ENCODE assay signal across 10 cellular contexts in the genomic region with DNA sequence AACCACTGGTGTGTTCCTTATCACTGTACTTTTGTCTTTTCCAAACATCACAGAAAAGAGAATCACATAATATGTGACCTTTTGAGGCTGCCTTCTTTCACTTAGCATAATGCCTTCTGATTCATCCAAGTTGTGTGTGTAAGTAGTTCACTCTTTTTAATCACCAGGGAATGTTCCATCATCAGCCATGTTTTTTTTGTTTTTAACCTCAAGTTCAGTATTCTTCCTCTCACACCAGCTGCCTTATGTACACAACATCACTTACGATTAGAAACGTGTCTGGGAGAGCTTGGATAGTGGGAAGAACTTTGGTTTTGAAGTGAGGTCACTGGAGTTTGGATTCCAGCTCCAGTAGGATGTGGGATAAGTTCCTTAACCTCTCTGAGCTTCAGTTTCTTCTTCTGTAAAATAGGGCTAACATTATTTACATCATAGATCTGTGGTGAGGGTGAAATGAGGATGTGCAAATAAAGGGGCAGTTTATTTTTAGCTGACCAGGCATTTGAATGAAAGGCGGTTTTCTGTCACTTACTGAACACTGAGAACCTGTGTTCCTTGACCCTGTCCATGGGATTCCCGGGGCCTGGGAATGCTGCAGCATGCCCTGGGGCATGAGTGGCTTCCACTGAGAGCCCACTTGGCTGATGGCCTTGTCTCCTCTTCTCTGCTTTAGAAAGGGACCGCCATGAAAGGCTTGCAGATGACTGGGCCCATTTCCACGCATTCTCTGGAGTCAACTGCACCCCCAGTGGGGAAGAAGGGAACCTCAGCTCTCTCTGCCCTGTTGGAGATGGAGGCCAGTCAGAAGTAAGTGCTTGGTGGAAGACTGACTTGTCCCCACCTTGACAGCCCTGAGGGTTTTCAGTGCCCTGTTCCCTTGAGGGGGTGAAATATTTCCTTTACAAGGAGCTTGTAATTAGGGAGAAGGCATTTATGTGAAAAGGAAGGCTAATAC.
A peak's percentile ranks its signal among the peaks of the same experiment; 100 is the strongest.
DNase-seq lines count a peak whose midpoint lies in the region; ATAC-seq lines count a peak whose summit lies in the region.
"Had no signal": no experiment of that assay in that cellular context is flagged by ENCODE, and none has a peak within 500 bp of the region (broad histone marks: within the 10 kb centered on the region; RNA-seq: fewer than 3 reads in every experiment).

No MANE protein-coding gene starts in this region.

- H3K4me3 Mint-ChIP-seq in activated CD8-positive, alpha-beta memory T cell treated with anti-CD3 and anti-CD28 coated beads, Interleukin-2, amount 10 ng/mL, durations not matched to agents 7 days and 5 days, result no peak overlapping the region

- no peak overlapping the region for H2BK12ac ChIP-seq in mesenchymal stem cell (ENCODE audit: low read length in 2 of 2)

- H2AK5ac ChIP-seq in mesenchymal stem cell (ENCODE audit: low read length, severe bottlenecking), result no peak overlapping the region

- H3K4me3 ChIP-seq in mesenchymal stem cell (ENCODE audit: insufficient read depth in 1 of 2, low read depth in 1 of 2, low read length in 2 of 2), result no peak overlapping the region
- H3K4me3 ChIP-seq: thoracic aorta had no signal

- H3K36me3 Mint-ChIP-seq in activated CD8-positive, alpha-beta memory T cell treated with anti-CD3 and anti-CD28 coated beads, Interleukin-2, amount 10 ng/mL, durations not matched to agents 7 days and 5 days, result peaks cover 50% of the 10 kb centered on the region

- no peak overlapping the region for H3K4ac ChIP-seq in mesenchymal stem cell (ENCODE audit: low read depth in 1 of 2, low read length in 2 of 2)

- peaks cover 3% of the 10 kb centered on the region for H3K9me3 ChIP-seq in mesenchymal stem cell (ENCODE audit: control insufficient read depth, low read length)
- H3K9me3 ChIP-seq: thoracic aorta had no signal

- peaks cover 33 to 69% of the 10 kb centered on the region in 2 experiments for H3K36me3 ChIP-seq in mesenchymal stem cell (ENCODE audit: control insufficient read depth in 1 of 2, insufficient read depth in 2 of 2, low read depth in 1 of 2, low read length in 2 of 2)

- H3K9ac ChIP-seq in mesenchymal stem cell (ENCODE audit: low read length), result no peak overlapping the region

- H3K9me3 Mint-ChIP-seq in activated CD8-positive, alpha-beta memory T cell treated with anti-CD3 and anti-CD28 coated beads, Interleukin-2, amount 10 ng/mL, durations not matched to agents 7 days and 5 days (ENCODE audit: low read depth), result no peaks in the 10 kb centered on the region

- H3K14ac ChIP-seq in mesenchymal stem cell (ENCODE audit: low read length in 2 of 2), result no peak overlapping the region

- no peak overlapping the region for H3K4me2 ChIP-seq in mesenchymal stem cell (ENCODE audit: low read length, poor library complexity, severe bottlenecking)

- 94% methylated on average over 6 of the region's 6 CpGs for whole genome bisulfite sequencing in mesenchymal stem cell

- no peak for ATAC-seq in activated CD8-positive, alpha-beta memory T cell treated with anti-CD3 and anti-CD28 coated beads, Interleukin-2, amount 10 ng/mL, durations not matched to agents 7 days and 5 days

- CTCF ChIA-PET in activated CD8-positive, alpha-beta memory T cell treated with anti-CD3 and anti-CD28 coated beads, Interleukin-2, amount 10 ng/mL, durations not matched to agents 7 days and 5 days (lab: Charles Lee), result interaction anchor here (1.0 kb wide), 1 partner anchor 11 kb away, joined by 4 read pairs; no protein-coding TSS in a partner anchor

- H3K27me3 ChIP-seq in mesenchymal stem cell (ENCODE audit: control insufficient read depth in 1 of 2, insufficient read depth in 1 of 2, low read length in 2 of 2), result no peaks in the 10 kb centered on the region

- peak overlapping the region; percentile 29 for H4K91ac ChIP-seq in mesenchymal stem cell (ENCODE audit: low read length)

- H3K23ac ChIP-seq in mesenchymal stem cell (ENCODE audit: low read length in 2 of 2), result no peak overlapping the region

- no peaks in the 10 kb centered on the region for H3K79me1 ChIP-seq in mesenchymal stem cell (replicated peaks; ENCODE audit: low read length, poor library complexity, severe bottlenecking)

- no peak overlapping the region for H2AFZ ChIP-seq in mesenchymal stem cell (ENCODE audit: low read depth, low read length)

- no peaks in the 10 kb centered on the region for H3K4me1 Mint-ChIP-seq in activated CD8-positive, alpha-beta memory T cell treated with anti-CD3 and anti-CD28 coated beads, Interleukin-2, amount 10 ng/mL, durations not matched to agents 7 days and 5 days

- no peak overlapping the region for H2BK120ac ChIP-seq in mesenchymal stem cell (ENCODE audit: low read depth, low read length)

- DNase-seq in NCI-H146 (lab: John Stamatoyannopoulos, UW) (peak; percentile 5), NCI-H146 treated with DMSO at 0.1 percent for 48 hours (lab: John Stamatoyannopoulos, UW; ENCODE audit: unreplicated experiment) (no peak), KBM-7 (peak; percentile 12), amniotic epithelial cell (ENCODE audit: low read depth) (peak; percentile 93), mesenchymal stem cell (peak; percentile 96), islet precursor cell (no peak)
- DNase-seq in activated CD8-positive, alpha-beta memory T cell treated with anti-CD3 and anti-CD28 coated beads, Interleukin-2, amount 10 ng/mL, durations not matched to agents 7 days and 5 days, result no peak
- no peak for DNase-seq in activated CD4-positive, CD25-positive, alpha-beta regulatory T cell (lab: John Stamatoyannopoulos, UW)
- DNase-seq: NCI-H1092 treated with DMSO at 0.1 percent for 48 hours had no signal

- H2BK5ac ChIP-seq in mesenchymal stem cell (ENCODE audit: low read depth, low read length, poor library complexity, severe bottlenecking), result no peak overlapping the region

- no peak overlapping the region for H3K27ac ChIP-seq in mesenchymal stem cell (ENCODE audit: low read length, poor library complexity, severe bottlenecking)
- H3K27ac ChIP-seq: thoracic aorta had no signal

- no peak overlapping the region for H4K8ac ChIP-seq in mesenchymal stem cell (ENCODE audit: low read length)

- no peak overlapping the region for H2BK15ac ChIP-seq in mesenchymal stem cell (ENCODE audit: low read depth, poor library complexity, severe bottlenecking)

- H3K27me3 Mint-ChIP-seq in activated CD8-positive, alpha-beta memory T cell treated with anti-CD3 and anti-CD28 coated beads, Interleukin-2, amount 10 ng/mL, durations not matched to agents 7 days and 5 days, result no peaks in the 10 kb centered on the region

- peak overlapping the region in 1 of 2 experiments; percentile 11 for H3K18ac ChIP-seq in mesenchymal stem cell (ENCODE audit: low read depth in 1 of 2, low read length in 2 of 2)

- in situ Hi-C loops in KBM-7 (cut with MboI; ENCODE audit: low pct_unique_long_range_greater_than_20kb, low sequenced_read_pairs), result no loop called here

- H3K4me1 ChIP-seq in mesenchymal stem cell (ENCODE audit: control insufficient read depth, insufficient read depth, low read depth, low read length), result no peaks in the 10 kb centered on the region

- no peak overlapping the region for H3K27ac Mint-ChIP-seq in activated CD8-positive, alpha-beta memory T cell treated with anti-CD3 and anti-CD28 coated beads, Interleukin-2, amount 10 ng/mL, durations not matched to agents 7 days and 5 days

Comparison
In these comparisons a context has a peak if more than half of its experiments do, and no peak if none do; other contexts are left out.
1. DNase-seq: peak in NCI-H146 (single experiment), KBM-7 (single experiment), amniotic epithelial cell (single experiment) and mesenchymal stem cell (single experiment); none in NCI-H146 treated with DMSO at 0.1 percent for 48 hours (single experiment), islet precursor cell (single experiment), activated CD8-positive, alpha-beta memory T cell treated with anti-CD3 and anti-CD28 coated beads, Interleukin-2, amount 10 ng/mL, durations not matched to agents 7 days and 5 days (single experiment) and activated CD4-positive, CD25-positive, alpha-beta regulatory T cell (0 of 4).